8 cellular contexts compared by ENCODE assay signal in the genomic region with DNA sequence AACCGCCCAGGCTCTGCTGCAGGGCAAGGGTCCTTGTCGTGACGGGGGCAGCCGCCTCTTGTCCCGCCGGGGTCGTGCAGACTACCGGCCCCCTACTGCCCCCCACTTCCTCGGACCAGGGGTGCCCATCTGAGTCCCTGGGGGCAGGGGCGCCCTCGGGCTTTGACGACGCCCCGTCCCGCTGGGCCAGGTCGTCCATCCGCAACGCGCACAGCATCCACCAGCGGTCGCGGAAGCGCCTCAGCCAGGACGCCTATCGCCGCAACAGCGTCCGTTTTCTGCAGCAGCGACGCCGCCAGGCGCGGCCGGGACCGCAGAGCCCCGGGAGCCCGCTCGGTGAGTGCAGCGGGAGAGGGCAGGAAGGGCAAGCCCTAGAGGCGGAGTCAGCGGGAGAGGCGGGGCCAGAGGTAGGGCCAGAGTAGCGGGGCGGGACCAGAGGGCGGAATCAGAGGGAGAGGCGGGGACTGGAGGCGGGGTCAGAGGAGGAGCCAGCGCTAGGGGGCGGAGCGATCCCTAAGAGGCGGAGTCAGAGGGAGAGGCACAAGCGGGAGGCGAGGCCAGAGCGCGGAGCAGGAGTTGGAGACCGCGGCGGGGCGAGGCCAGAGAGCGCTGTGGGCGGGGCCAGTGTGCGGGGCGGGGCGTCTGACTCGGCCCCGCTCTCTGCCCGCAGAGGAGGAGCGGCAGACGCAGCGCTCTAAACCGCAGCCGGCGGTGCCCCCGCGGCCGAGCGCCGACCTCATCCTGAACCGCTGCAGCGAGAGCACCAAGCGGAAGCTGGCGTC. TPM values are rescaled to one million over a fixed set of nuclear protein-coding genes. Genes with fewer than 3 reads are reported as not detected.
DNase-seq lines count a peak whose midpoint lies in the region; ATAC-seq lines count a peak whose summit lies in the region.
"Not testable (repeated sequence)": the region's sequence is repeated elsewhere in the genome, so short reads cannot be mapped to it uniquely, and the experiment has no call there.

No MANE protein-coding gene starts in this region.

- not testable (repeated sequence) for H3K4me1 Mint-ChIP-seq in activated CD8-positive, alpha-beta T cell treated with anti-CD3 and anti-CD28 coated beads, Interleukin-2, amount 10 ng/mL, durations not matched to agents 7 days and 5 days (ENCODE audit: low read depth)

- POLR2A ChIA-PET in activated CD8-positive, alpha-beta T cell treated with anti-CD3 and anti-CD28 coated beads, Interleukin-2, amount 10 ng/mL, durations not matched to agents 7 days and 5 days (lab: Charles Lee): not testable (repeated sequence)

- not testable (repeated sequence) for H3K4me1 ChIP-seq in HUES6 (ENCODE audit: control insufficient read depth, insufficient read depth, low read length)

- H3K9ac ChIP-seq in HUES6 (ENCODE audit: low read length): not testable (repeated sequence)

- not testable (repeated sequence) for H3K36me3 ChIP-seq in HUES6 (ENCODE audit: control insufficient read depth, insufficient read depth, low read length)

- H3K27me3 ChIP-seq in HUES6 (ENCODE audit: control insufficient read depth, insufficient read depth, low read length): not testable (repeated sequence)

- peak overlapping the region; percentile 44 for H3K4me3 ChIP-seq in HUES6 (ENCODE audit: low read depth, low read length)

- ATAC-seq in GM21723 (IDR thresholded peaks at IDR 0.05; ENCODE audit: unreplicated experiment): peak; percentile 88
- ATAC-seq in activated CD8-positive, alpha-beta T cell treated with anti-CD3 and anti-CD28 coated beads, Interleukin-2, amount 10 ng/mL, durations not matched to agents 7 days and 5 days: peak; percentile 96

- CTCF ChIA-PET in activated CD8-positive, alpha-beta T cell treated with anti-CD3 and anti-CD28 coated beads, Interleukin-2, amount 10 ng/mL, durations not matched to agents 7 days and 5 days (lab: Charles Lee): not testable (repeated sequence)

- not testable (repeated sequence) for H3K36me3 Mint-ChIP-seq in activated CD8-positive, alpha-beta T cell treated with anti-CD3 and anti-CD28 coated beads, Interleukin-2, amount 10 ng/mL, durations not matched to agents 7 days and 5 days (ENCODE audit: low read depth)

- not testable (repeated sequence) for H3K27ac Mint-ChIP-seq in activated CD8-positive, alpha-beta T cell treated with anti-CD3 and anti-CD28 coated beads, Interleukin-2, amount 10 ng/mL, durations not matched to agents 7 days and 5 days

- H3K9me3 ChIP-seq in HUES6 (ENCODE audit: control insufficient read depth, insufficient read depth, low read depth, low read length): not testable (repeated sequence)

- not testable (repeated sequence) for H3K27ac ChIP-seq in HUES6 (ENCODE audit: low read depth, low read length)

- not testable (repeated sequence) for H3K27me3 Mint-ChIP-seq in activated CD8-positive, alpha-beta T cell treated with anti-CD3 and anti-CD28 coated beads, Interleukin-2, amount 10 ng/mL, durations not matched to agents 7 days and 5 days (ENCODE audit: low read depth)

- H3K9me3 Mint-ChIP-seq in activated CD8-positive, alpha-beta T cell treated with anti-CD3 and anti-CD28 coated beads, Interleukin-2, amount 10 ng/mL, durations not matched to agents 7 days and 5 days (ENCODE audit: insufficient read depth): not testable (repeated sequence)

- DNase-seq in COLO668 (lab: John Stamatoyannopoulos, UW; ENCODE audit: unreplicated experiment) (peak; percentile 83), dermis microvascular lymphatic vessel endothelial cell (ENCODE audit: low read depth in 2 of 2) (peak; percentile 69 to 87), lung microvascular endothelial cell (ENCODE audit: low read depth in 2 of 2) (peak; percentile 87)
- peak; percentile 80 for DNase-seq in NK-92 treated with Interleukin-12 subunit alpha and Interleukin-12 subunit beta, amount 100 ng/mL, for 24 hours (lab: John Stamatoyannopoulos, UW)
- DNase-seq in activated CD8-positive, alpha-beta T cell treated with anti-CD3 and anti-CD28 coated beads, Interleukin-2, amount 10 ng/mL, durations not matched to agents 7 days and 5 days: peak; percentile 92
- DNase-seq in stimulated activated CD4-positive, alpha-beta T cell treated with anti-CD3 and anti-CD28 coated beads, Interleukin-4, amount 100 ng/mL, for 4 hours: peak; percentile 93

- H3K4me3 Mint-ChIP-seq in activated CD8-positive, alpha-beta T cell treated with anti-CD3 and anti-CD28 coated beads, Interleukin-2, amount 10 ng/mL, durations not matched to agents 7 days and 5 days: not testable (repeated sequence)

RNA-seq across cellular contexts. Expression of a gene that starts 14.7 kb away (rescaled TPM):
- 1 to 10 TPM; 3.0 to 3.1 TPM for total RNA-seq in activated CD8-positive, alpha-beta T cell treated with anti-CD3 and anti-CD28 coated beads, Interleukin-2, amount 10 ng/mL, durations not matched to agents 7 days and 5 days
- total RNA-seq in dermis microvascular lymphatic vessel endothelial cell (under 0.01 TPM in 1 of 2 replicates, not detected in the other), lung microvascular endothelial cell (not detected in 2 replicates)
